ENCODE assay signal across 20 cellular contexts in the genomic region with DNA sequence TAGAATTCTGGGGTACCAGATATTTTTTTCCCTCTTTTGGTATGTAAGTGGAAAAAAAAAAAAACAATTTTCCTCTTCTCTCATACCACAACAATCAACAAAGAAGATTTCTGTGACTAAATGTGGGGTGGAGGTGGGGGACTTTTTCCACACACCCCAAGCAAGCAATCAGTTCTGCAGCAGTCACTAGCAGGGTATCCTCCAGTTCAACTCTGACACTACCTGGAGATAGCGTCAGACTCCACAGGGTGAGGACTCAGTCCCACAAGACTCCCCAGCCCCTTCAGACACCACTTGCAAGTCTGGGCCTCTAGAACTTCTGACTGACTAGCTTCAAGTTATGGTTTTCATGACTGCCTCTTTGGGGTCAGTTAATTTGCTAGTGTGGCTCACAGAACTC. TPM values are rescaled to one million over a fixed set of nuclear protein-coding genes. Genes with fewer than 3 reads are reported as not detected.
A peak's percentile ranks its signal among the peaks of the same experiment; 100 is the strongest.
DNase-seq lines count a peak whose midpoint lies in the region; ATAC-seq and TF ChIP-seq lines count a peak whose summit lies in the region.
"Had no signal": no experiment of that assay in that cellular context is flagged by ENCODE, and none has a peak within 500 bp of the region (broad histone marks: within the 10 kb centered on the region; RNA-seq: fewer than 3 reads in every experiment).

No MANE protein-coding gene starts in this region.

- no peaks in the 10 kb centered on the region for H3K27me3 ChIP-seq in prostate gland (replicated peaks; ENCODE audit: insufficient read depth)
- H3K27me3 ChIP-seq: esophagus squamous epithelium, transverse colon had no signal

- peak; percentile 17 for DNase-seq in activated naive CD4-positive, alpha-beta T cell treated with Interleukin-2 at 50 U/mL for 16 hours
- DNase-seq in activated naive CD4-positive, alpha-beta T cell (lab: John Stamatoyannopoulos, UW): no peak
- no peak for DNase-seq in WTC11 (ENCODE audit: low spot score)
- DNase-seq in activated naive CD4-positive, alpha-beta T cell treated with anti-CD3 and anti-CD28 coated beads, Interleukin-2, amount 50 U/mL, for 72 hours (ENCODE audit: low spot score in 2 of 2): no peak
- DNase-seq in stimulated activated effector memory CD8-positive, alpha-beta T cell treated with anti-CD3 and anti-CD28 coated beads, Interleukin-12 subunit alpha, Interleukin-12 subunit beta, amount 100 ng/mL, for 72 hours (ENCODE audit: low spot score in 2 of 2): no peak
- no peak for DNase-seq in prostate gland (ENCODE audit: low spot score)
- DNase-seq: body of pancreas; DMS53; effector memory CD4-positive, alpha-beta T cell; esophagus squamous epithelium; NCI-H1417; NCI-H524 treated with DMSO at 0.1 percent for 48 hours; right cardiac atrium; SK-N-SH; transverse colon had no signal

- no peaks in the 10 kb centered on the region for H3K4me1 ChIP-seq in prostate gland (replicated peaks)

- POLR2A ChIA-PET in WTC11 (lab: Charles Lee): interaction anchor here (0.7 kb wide), 1 partner anchor 60 kb away, joined by 3 read pairs; no protein-coding TSS in a partner anchor

- H3K4me3 Mint-ChIP-seq in WTC11: 0 out of 2 replicates have a peak overlapping the region, but pooled peaks have one; percentile 12
- peak overlapping the region; percentile 17 for H3K4me3 Mint-ChIP-seq in stimulated activated effector memory CD8-positive, alpha-beta T cell treated with anti-CD3 and anti-CD28 coated beads, Interleukin-12 subunit alpha, Interleukin-12 subunit beta, amount 100 ng/mL, for 72 hours
- H3K4me3 Mint-ChIP-seq: memory B cell had no signal

- no peak overlapping the region for H3K27ac Mint-ChIP-seq in WTC11
- peak overlapping the region in 1 of 2 donors; percentile 94 for H3K27ac Mint-ChIP-seq in activated naive CD4-positive, alpha-beta T cell treated with anti-CD3 and anti-CD28 coated beads, Interleukin-2, amount 50 U/mL, for 72 hours
- H3K27ac Mint-ChIP-seq in stimulated activated effector memory CD8-positive, alpha-beta T cell treated with anti-CD3 and anti-CD28 coated beads, Interleukin-12 subunit alpha, Interleukin-12 subunit beta, amount 100 ng/mL, for 72 hours: peak overlapping the region; percentile 74
- H3K27ac Mint-ChIP-seq: memory B cell had no signal

- H3K9me3 ChIP-seq in prostate gland: no peaks in the 10 kb centered on the region
- H3K9me3 ChIP-seq: body of pancreas, esophagus squamous epithelium, SK-N-SH, transverse colon had no signal

- intact Hi-C loops in prostate gland (cut with DNase I): no loop called here

- H3K36me3 ChIP-seq in prostate gland: no peaks in the 10 kb centered on the region

- no peaks in the 10 kb centered on the region for H3K27me3 Mint-ChIP-seq in WTC11 (ENCODE audit: low read depth)
- H3K27me3 Mint-ChIP-seq: CD4-positive, alpha-beta memory T cell; memory B cell had no signal

- 96% methylated on average over 1 of the region's 1 CpG for WGBS in prostate gland

- no peaks in the 10 kb centered on the region for H3K9me3 Mint-ChIP-seq in WTC11
- no peaks in the 10 kb centered on the region for H3K9me3 Mint-ChIP-seq in activated naive CD4-positive, alpha-beta T cell treated with anti-CD3 and anti-CD28 coated beads, Interleukin-2, amount 50 U/mL, for 72 hours
- H3K9me3 Mint-ChIP-seq in stimulated activated effector memory CD8-positive, alpha-beta T cell treated with anti-CD3 and anti-CD28 coated beads, Interleukin-12 subunit alpha, Interleukin-12 subunit beta, amount 100 ng/mL, for 72 hours: no peaks in the 10 kb centered on the region
- H3K9me3 Mint-ChIP-seq: CD4-positive, alpha-beta memory T cell; memory B cell had no signal

- H3K4me3 ChIP-seq in prostate gland: no peak overlapping the region
- H3K4me3 ChIP-seq: body of pancreas, esophagus squamous epithelium, transverse colon had no signal

- no peak for TF ChIP-seq CTCF in WTC11 (IDR thresholded peaks at IDR 0.05)
- no peak for TF ChIP-seq CTCF in prostate gland (IDR thresholded peaks at IDR 0.05)

- CTCF ChIA-PET in WTC11 (lab: Charles Lee): no interaction called here

- peaks cover 91% of the 10 kb centered on the region for H3K36me3 Mint-ChIP-seq in WTC11
- H3K36me3 Mint-ChIP-seq in activated naive CD4-positive, alpha-beta T cell treated with anti-CD3 and anti-CD28 coated beads, Interleukin-2, amount 50 U/mL, for 72 hours: peaks cover 29 to 80% of the 10 kb centered on the region in 2 donors
- H3K36me3 Mint-ChIP-seq in stimulated activated effector memory CD8-positive, alpha-beta T cell treated with anti-CD3 and anti-CD28 coated beads, Interleukin-12 subunit alpha, Interleukin-12 subunit beta, amount 100 ng/mL, for 72 hours: peaks cover 100% of the 10 kb centered on the region

- H3K4me1 Mint-ChIP-seq in WTC11: peaks cover 66% of the 10 kb centered on the region
- H3K4me1 Mint-ChIP-seq in stimulated activated effector memory CD8-positive, alpha-beta T cell treated with anti-CD3 and anti-CD28 coated beads, Interleukin-12 subunit alpha, Interleukin-12 subunit beta, amount 100 ng/mL, for 72 hours: peaks cover 80% of the 10 kb centered on the region

- ATAC-seq in WTC11 (peak; percentile 21; the same call in 1 of the 2 replicates), HG02884 (IDR thresholded peaks at IDR 0.05; ENCODE audit: unreplicated experiment) (no peak), HG03135 (IDR thresholded peaks at IDR 0.05; ENCODE audit: unreplicated experiment) (no peak)
- ATAC-seq in activated naive CD4-positive, alpha-beta T cell treated with anti-CD3 and anti-CD28 coated beads, Interleukin-2, amount 50 U/mL, for 72 hours: peak; percentile 65 to 76
- ATAC-seq in stimulated activated effector memory CD8-positive, alpha-beta T cell treated with anti-CD3 and anti-CD28 coated beads, Interleukin-12 subunit alpha, Interleukin-12 subunit beta, amount 100 ng/mL, for 72 hours: peak; percentile 49
- ATAC-seq: body of pancreas, right cardiac atrium had no signal

- no peak for TF ChIP-seq POLR2A in prostate gland (IDR thresholded peaks at IDR 0.05)

- H3K27ac ChIP-seq in prostate gland: no peak overlapping the region
- H3K27ac ChIP-seq: body of pancreas, esophagus squamous epithelium, RWPE1, transverse colon had no signal

TF ChIP-seq in WTC11, 78 proteins besides CTCF, POLR2A, EP300 and RAD21 (continues in another document):
- TF ChIP-seq ZNF263 (CRISPR knock-in tag; IDR thresholded peaks at IDR 0.05; ENCODE audit: low read depth) (no peak), MXD4 (CRISPR knock-in tag; IDR thresholded peaks at IDR 0.05; ENCODE audit: borderline replicate concordance) (no peak), SMAD4 (CRISPR knock-in tag; IDR thresholded peaks at IDR 0.05) (no peak), FOXP1 (CRISPR knock-in tag; IDR thresholded peaks at IDR 0.05; ENCODE audit: borderline replicate concordance) (no peak), PRRX2 (CRISPR knock-in tag; IDR thresholded peaks at IDR 0.05) (no peak), JUN (CRISPR knock-in tag; IDR thresholded peaks at IDR 0.05) (no peak), JAZF1 (CRISPR knock-in tag; IDR thresholded peaks at IDR 0.05) (no peak)
- TF ChIP-seq, protein P1, sequence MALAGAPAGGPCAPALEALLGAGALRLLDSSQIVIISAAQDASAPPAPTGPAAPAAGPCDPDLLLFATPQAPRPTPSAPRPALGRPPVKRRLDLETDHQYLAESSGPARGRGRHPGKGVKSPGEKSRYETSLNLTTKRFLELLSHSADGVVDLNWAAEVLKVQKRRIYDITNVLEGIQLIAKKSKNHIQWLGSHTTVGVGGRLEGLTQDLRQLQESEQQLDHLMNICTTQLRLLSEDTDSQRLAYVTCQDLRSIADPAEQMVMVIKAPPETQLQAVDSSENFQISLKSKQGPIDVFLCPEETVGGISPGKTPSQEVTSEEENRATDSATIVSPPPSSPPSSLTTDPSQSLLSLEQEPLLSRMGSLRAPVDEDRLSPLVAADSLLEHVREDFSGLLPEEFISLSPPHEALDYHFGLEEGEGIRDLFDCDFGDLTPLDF (CRISPR knock-in tag; IDR thresholded peaks at IDR 0.05): no peak
- TF ChIP-seq, protein P2, sequence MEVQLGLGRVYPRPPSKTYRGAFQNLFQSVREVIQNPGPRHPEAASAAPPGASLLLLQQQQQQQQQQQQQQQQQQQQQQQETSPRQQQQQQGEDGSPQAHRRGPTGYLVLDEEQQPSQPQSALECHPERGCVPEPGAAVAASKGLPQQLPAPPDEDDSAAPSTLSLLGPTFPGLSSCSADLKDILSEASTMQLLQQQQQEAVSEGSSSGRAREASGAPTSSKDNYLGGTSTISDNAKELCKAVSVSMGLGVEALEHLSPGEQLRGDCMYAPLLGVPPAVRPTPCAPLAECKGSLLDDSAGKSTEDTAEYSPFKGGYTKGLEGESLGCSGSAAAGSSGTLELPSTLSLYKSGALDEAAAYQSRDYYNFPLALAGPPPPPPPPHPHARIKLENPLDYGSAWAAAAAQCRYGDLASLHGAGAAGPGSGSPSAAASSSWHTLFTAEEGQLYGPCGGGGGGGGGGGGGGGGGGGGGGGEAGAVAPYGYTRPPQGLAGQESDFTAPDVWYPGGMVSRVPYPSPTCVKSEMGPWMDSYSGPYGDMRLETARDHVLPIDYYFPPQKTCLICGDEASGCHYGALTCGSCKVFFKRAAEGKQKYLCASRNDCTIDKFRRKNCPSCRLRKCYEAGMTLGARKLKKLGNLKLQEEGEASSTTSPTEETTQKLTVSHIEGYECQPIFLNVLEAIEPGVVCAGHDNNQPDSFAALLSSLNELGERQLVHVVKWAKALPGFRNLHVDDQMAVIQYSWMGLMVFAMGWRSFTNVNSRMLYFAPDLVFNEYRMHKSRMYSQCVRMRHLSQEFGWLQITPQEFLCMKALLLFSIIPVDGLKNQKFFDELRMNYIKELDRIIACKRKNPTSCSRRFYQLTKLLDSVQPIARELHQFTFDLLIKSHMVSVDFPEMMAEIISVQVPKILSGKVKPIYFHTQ (CRISPR knock-in tag; IDR thresholded peaks at IDR 0.05): no peak
- TF ChIP-seq, protein P3, sequence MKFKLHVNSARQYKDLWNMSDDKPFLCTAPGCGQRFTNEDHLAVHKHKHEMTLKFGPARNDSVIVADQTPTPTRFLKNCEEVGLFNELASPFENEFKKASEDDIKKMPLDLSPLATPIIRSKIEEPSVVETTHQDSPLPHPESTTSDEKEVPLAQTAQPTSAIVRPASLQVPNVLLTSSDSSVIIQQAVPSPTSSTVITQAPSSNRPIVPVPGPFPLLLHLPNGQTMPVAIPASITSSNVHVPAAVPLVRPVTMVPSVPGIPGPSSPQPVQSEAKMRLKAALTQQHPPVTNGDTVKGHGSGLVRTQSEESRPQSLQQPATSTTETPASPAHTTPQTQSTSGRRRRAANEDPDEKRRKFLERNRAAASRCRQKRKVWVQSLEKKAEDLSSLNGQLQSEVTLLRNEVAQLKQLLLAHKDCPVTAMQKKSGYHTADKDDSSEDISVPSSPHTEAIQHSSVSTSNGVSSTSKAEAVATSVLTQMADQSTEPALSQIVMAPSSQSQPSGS (CRISPR knock-in tag; IDR thresholded peaks at IDR 0.05; ENCODE audit: borderline replicate concordance, low read depth): no peak

RNA-seq across cellular contexts. Expression of a gene that starts 6.2 kb away (rescaled TPM):
- total RNA-seq in WTC11 (2021) (227 to 280 TPM (median 239 TPM) in 3 replicates), prostate gland (100 to 1,000 TPM in 1 of 2 donors, 10 to 100 TPM in 1; 97.4 to 103 TPM)
- total RNA-seq in activated naive CD4-positive, alpha-beta T cell treated with anti-CD3 and anti-CD28 coated beads, Interleukin-2, amount 50 U/mL, for 72 hours: 100 to 1,000 TPM; 162 to 212 TPM

RNA-seq across cellular contexts. Expression of a gene that starts 55.8 kb away (rescaled TPM):
- total RNA-seq in WTC11 (2021): 3.4 to 4.1 TPM (median 3.6 TPM) in 3 replicates
- total RNA-seq in activated naive CD4-positive, alpha-beta T cell treated with anti-CD3 and anti-CD28 coated beads, Interleukin-2, amount 50 U/mL, for 72 hours: 1 to 10 TPM; 1.2 to 3.4 TPM
- 1 to 10 TPM; 2.2 to 6.8 TPM for total RNA-seq in prostate gland

Comparison
In these comparisons a context has a peak if more than half of its experiments do, and no peak if none do; other contexts are left out.
1. ATAC-seq: peak in WTC11 (single experiment), activated naive CD4-positive, alpha-beta T cell treated with anti-CD3 and anti-CD28 coated beads, Interleukin-2, amount 50 U/mL, for 72 hours (2 of 2) and stimulated activated effector memory CD8-positive, alpha-beta T cell treated with anti-CD3 and anti-CD28 coated beads, Interleukin-12 subunit alpha, Interleukin-12 subunit beta, amount 100 ng/mL, for 72 hours (single experiment); none in HG02884 (single experiment) and HG03135 (single experiment).